In the genomic region with DNA sequence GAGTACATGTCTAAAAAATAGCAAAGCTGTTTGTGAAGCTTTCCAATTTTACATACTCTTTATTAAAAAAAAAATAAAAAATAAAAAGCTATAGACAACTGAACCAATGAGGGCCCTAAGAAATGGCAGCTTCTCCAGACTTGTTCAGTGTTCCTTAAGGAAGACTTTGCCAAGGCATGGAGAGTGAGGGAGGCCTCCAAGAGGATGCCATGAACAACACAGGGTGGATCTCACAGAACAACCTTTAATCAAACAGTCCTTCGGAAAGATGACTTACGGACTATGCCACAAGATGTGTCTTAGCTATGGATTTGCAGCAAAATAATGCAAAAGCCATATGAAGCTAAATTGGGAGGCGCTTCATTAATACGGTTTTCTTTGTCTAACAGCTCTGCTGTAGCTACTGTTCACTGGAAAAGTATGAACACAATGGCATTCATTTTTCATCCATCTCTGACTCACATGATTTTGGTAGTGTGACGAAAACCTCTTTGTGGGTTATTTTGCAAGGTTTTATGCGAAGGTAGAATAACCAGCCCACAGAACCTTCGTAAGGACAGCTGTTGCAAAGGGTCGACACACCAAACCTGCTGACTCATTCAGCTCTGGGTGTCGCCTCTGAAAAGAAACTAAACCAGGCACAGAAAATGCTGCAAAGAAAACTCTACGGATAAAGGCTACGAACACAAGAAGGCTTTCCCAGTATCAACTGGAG, we compare ENCODE assay signal across 8 cellular contexts. TPM values are rescaled to one million over a fixed set of nuclear protein-coding genes. Genes with fewer than 3 reads are reported as not detected.
A peak's percentile ranks its signal among the peaks of the same experiment; 100 is the strongest.
DNase-seq lines count a peak whose midpoint lies in the region; ATAC-seq and TF ChIP-seq lines count a peak whose summit lies in the region.

No MANE protein-coding gene starts in this region.

- peaks cover 14% of the 10 kb centered on the region; the same call in 1 of the 2 replicates for H3K36me3 Mint-ChIP-seq in HFFc6 (ENCODE audit: low read depth)

- no peak for ATAC-seq in HG02623 (IDR thresholded peaks at IDR 0.05; ENCODE audit: unreplicated experiment)

- H3K36me3 ChIP-seq in iPS-20b (ENCODE audit: insufficient read depth, low read depth, low read length) = peaks cover 11% of the 10 kb centered on the region

- no peak for TF ChIP-seq CTCF in HFFc6 (IDR thresholded peaks at IDR 0.05)

- peak overlapping the region; percentile 81 for H3K27ac Mint-ChIP-seq in HFFc6

- H3K9me3 ChIP-seq in iPS-20b (ENCODE audit: insufficient read depth, low read depth, low read length) = no peaks in the 10 kb centered on the region

- H3K9me3 Mint-ChIP-seq in HFFc6 = no peaks in the 10 kb centered on the region

- H3K27ac ChIP-seq in iPS-20b (ENCODE audit: low read length) = no peak overlapping the region

- no peaks in the 10 kb centered on the region; the same call in 1 of the 2 replicates for H3K27me3 Mint-ChIP-seq in HFFc6 (ENCODE audit: insufficient read depth)

- H3K9ac ChIP-seq in iPS-20b (ENCODE audit: low read depth, low read length) = peak overlapping the region; percentile 60

- peaks cover 18% of the 10 kb centered on the region for H3K4me1 ChIP-seq in iPS-20b (ENCODE audit: insufficient read depth, low read length)

- peak overlapping the region; percentile 64 for H3K4me3 Mint-ChIP-seq in HFFc6

- H3K4me1 Mint-ChIP-seq in HFFc6 (ENCODE audit: low read depth) = peaks cover 33% of the 10 kb centered on the region

- no peaks in the 10 kb centered on the region for H3K27me3 ChIP-seq in iPS-20b (ENCODE audit: insufficient read depth, low read length)

- peak; percentile 81 for DNase-seq in EH (ENCODE audit: low read depth)
- DNase-seq in HFFc6 = peak; percentile 67
- DNase-seq in SIG-M5 treated with dmso at 0.1 percent for 504 hours (lab: John Stamatoyannopoulos, UW; ENCODE audit: unreplicated experiment) = peak; percentile 88
- DNase-seq in amniotic stem cell (lab: John Stamatoyannopoulos, UW) = no peak
- no peak for DNase-seq in NCI-H2196 treated with DMSO at 0.1 percent for 48 hours (lab: John Stamatoyannopoulos, UW; ENCODE audit: unreplicated experiment)
- no peak for DNase-seq in NCI-H2171 (lab: John Stamatoyannopoulos, UW)

- no peak overlapping the region for H3K4me3 ChIP-seq in iPS-20b (ENCODE audit: low read length)

RNA-seq across cellular contexts. Expression of gene EFNB2, which starts 27.7 kb away (rescaled TPM):
- 10 to 100 TPM in 5 of 6 experiments, 1 to 10 TPM in 1; 8.1 to 32.5 (median 30.6) TPM for total RNA-seq in HFFc6 (2021; fragmentation: NEBNext Ultra II Directional; extraction: Animal tissue kit (Norgen Biotek cat#: 25700))

Comparison
In these comparisons a context has a peak if more than half of its experiments do, and no peak if none do; other contexts are left out.
1. DNase-seq: peak in EH (single experiment), HFFc6 (single experiment) and SIG-M5 treated with dmso at 0.1 percent for 504 hours (single experiment); none in amniotic stem cell (single experiment), NCI-H2196 treated with DMSO at 0.1 percent for 48 hours (single experiment) and NCI-H2171 (single experiment).